In the genomic region with DNA sequence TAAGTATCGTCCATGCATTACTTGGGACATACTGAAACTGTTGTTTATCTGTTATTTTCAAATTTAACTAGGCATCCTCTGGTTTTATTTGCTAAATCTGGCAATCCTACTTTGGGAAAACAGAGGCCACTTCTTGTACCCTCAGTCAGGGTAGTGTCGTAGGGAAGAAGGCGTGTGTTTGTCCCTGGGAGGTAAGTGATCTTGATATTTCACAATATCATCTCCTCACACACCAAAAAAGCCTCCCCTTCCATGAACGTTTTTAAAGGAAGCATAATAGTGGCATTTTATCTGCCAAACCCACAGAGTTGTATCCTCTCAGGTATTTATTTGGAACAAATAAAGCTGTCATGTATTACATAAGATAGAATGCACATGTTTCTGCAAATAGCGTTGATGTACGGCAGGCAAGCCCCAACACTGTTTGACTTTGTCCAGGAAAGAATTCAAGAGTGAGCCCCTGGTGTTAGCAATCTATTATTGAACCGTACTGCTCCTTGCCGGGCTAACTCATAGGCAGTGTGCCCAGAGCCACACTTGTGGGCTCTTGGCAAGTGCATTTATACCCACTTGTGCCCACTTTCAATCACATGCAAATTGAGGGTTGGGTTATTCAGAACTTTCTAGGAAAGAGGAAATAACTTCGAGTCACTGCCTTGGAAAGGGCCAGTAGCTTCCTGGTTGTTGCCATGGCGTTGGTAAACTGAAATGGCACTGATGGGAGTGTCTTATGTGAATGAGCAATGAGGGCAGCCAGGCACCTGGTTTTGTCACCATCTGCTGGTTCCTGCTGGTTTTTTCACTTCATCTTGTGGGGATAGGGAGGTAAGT, we compare ENCODE assay signal across 8 cellular contexts.
A peak's percentile ranks its signal among the peaks of the same experiment; 100 is the strongest.
DNase-seq lines count a peak whose midpoint lies in the region; ATAC-seq and TF ChIP-seq lines count a peak whose summit lies in the region.

No MANE protein-coding gene starts in this region.

- H3K4me3 ChIP-seq in left ventricle myocardium inferior (no peak overlapping the region), spleen (no peak overlapping the region)

- no peak for TF ChIP-seq CTCF in left ventricle myocardium inferior (IDR thresholded peaks at IDR 0.05; ENCODE audit: borderline replicate concordance)
- no peak for TF ChIP-seq CTCF in spleen (IDR thresholded peaks at IDR 0.05 in 8 of 11, conservative IDR thresholded peaks at IDR 0.05 in 3 of 11)

- no peaks in the 10 kb centered on the region for H3K36me3 ChIP-seq in left ventricle myocardium inferior
- no peaks in the 10 kb centered on the region for H3K36me3 ChIP-seq in spleen

- H3K27ac ChIP-seq in left ventricle myocardium inferior (replicated peaks), result no peak overlapping the region
- H3K27ac ChIP-seq in spleen, result no peak overlapping the region

- WGBS in spleen, 5 donors, result 47 to 60% (median 56%) methylated on average over 10 of the region's 10 CpGs

- intact Hi-C loops in Right ventricle myocardium superior (cut with DNase I), result no loop called here
- intact Hi-C loops in left ventricle myocardium inferior (cut with micrococcal nuclease), result no loop called here
- intact Hi-C loops in spleen (cut with DNase I; ENCODE audit: low total_unique reads), result no loop called here

- H3K27me3 ChIP-seq in left ventricle myocardium inferior (ENCODE audit: low read depth), result no peaks in the 10 kb centered on the region
- no peaks in the 10 kb centered on the region for H3K27me3 ChIP-seq in spleen (replicated peaks in 1 of 7)

- H3K4me1 ChIP-seq in left ventricle myocardium inferior (no peaks in the 10 kb centered on the region), spleen (peaks cover 0 to 16% (median 7%) of the 10 kb centered on the region in 6 donors)

- DNase-seq in Right ventricle myocardium superior (no peak), left ventricle myocardium inferior (no peak), SW480 (ENCODE audit: low spot score) (peak; percentile 35), kidney tubule cell (ENCODE audit: low spot score) (peak; percentile 84), spleen (no peak)
- DNase-seq in activated effector memory CD4-positive, alpha-beta T cell treated with anti-CD3 and anti-CD28 coated beads, Interleukin-2, amount 50 U/mL, for 16 hours, result no peak

- ATAC-seq in Right ventricle myocardium superior (ENCODE audit: poor library complexity), result peak; percentile 63
- peak; percentile 83 for ATAC-seq in HG03442 (IDR thresholded peaks at IDR 0.05; ENCODE audit: unreplicated experiment)
- no peak for ATAC-seq in GM19035 (IDR thresholded peaks at IDR 0.05; ENCODE audit: unreplicated experiment)

- TF ChIP-seq POLR2A in spleen (IDR thresholded peaks at IDR 0.05), result no peak

- H3K9me3 ChIP-seq in left ventricle myocardium inferior (replicated peaks) (no peaks in the 10 kb centered on the region), spleen (no peaks in the 10 kb centered on the region)

Comparison
In these comparisons a context has a peak if more than half of its experiments do, and no peak if none do; other contexts are left out.
1. DNase-seq: peak in SW480 (single experiment) and kidney tubule cell (single experiment); none in Right ventricle myocardium superior (single experiment), left ventricle myocardium inferior (single experiment), spleen (single experiment) and activated effector memory CD4-positive, alpha-beta T cell treated with anti-CD3 and anti-CD28 coated beads, Interleukin-2, amount 50 U/mL, for 16 hours (single experiment).